ENCODE assay signal across 13 cellular contexts in the genomic region with DNA sequence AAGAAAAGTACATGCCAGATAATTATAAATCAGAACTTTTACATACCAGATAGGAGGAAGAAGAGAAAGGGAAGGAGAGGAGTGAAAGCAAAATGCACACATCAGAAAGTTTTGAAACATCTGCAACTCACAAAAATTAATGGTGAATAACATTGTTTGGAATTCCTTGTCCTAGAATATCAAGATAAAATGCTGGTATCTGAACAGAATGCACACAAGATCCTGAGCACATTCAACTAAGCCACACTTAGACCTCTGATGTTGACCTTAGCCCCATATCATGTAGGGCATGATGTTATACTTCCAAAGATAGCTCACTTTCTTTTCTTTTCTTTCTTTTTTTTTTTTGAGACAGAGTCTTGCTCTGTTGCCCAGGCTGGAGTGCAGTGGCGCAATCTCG.
"Had no signal": no experiment of that assay in that cellular context is flagged by ENCODE, and none has a peak within 500 bp of the region (broad histone marks: within the 10 kb centered on the region; RNA-seq: fewer than 3 reads in every experiment).

No MANE protein-coding gene starts in this region.

- DNase-seq: activated CD4-positive, alpha-beta T cell treated with anti-CD3 and anti-CD28 coated beads, Interleukin-2, amount 10 ng/mL, durations not matched to agents 7 days and 5 days; activated naive CD8-positive, alpha-beta T cell treated with anti-CD3 and anti-CD28 coated beads, Interleukin-2, amount 10 ng/mL, durations not matched to agents 7 days and 5 days; aorta; islet precursor cell; naive B cell; pancreas; stimulated activated CD4-positive, alpha-beta T cell treated with anti-CD3 and anti-CD28 coated beads, Interleukin-12 subunit alpha, Interleukin-12 subunit beta, amount 100 ng/mL, for 4 hours; stimulated activated CD4-positive, alpha-beta T cell treated with anti-CD3 and anti-CD28 coated beads, Interleukin-2, amount 100 ng/mL, for 24 hours; T-cell; T-helper 9 cell; thyroid gland had no signal

- H3K4me3 ChIP-seq: breast epithelium, pancreas, thyroid gland had no signal

- H3K36me3 ChIP-seq: breast epithelium, pancreas, thyroid gland had no signal

- FAIRE-seq: pancreas, urothelium cell line had no signal

- H3K27ac ChIP-seq: breast epithelium, pancreas had no signal

- H3K27me3 ChIP-seq: breast epithelium, pancreas, thyroid gland had no signal

- H3K9me3 ChIP-seq: breast epithelium, pancreas, thyroid gland had no signal
